Comparison of ENCODE assay signal across 9 cellular contexts in genomic region chr1:66397192-66397591, GRCh38.
DNase-seq lines count a peak whose midpoint lies in the region; ATAC-seq, FAIRE-seq and TF ChIP-seq lines count a peak whose summit lies in the region.
"Had no signal": no experiment of that assay in that cellular context is flagged by ENCODE, and none has a peak within 500 bp of the region (broad histone marks: within the 10 kb centered on the region; RNA-seq: fewer than 3 reads in every experiment).

No MANE protein-coding gene starts in this region.

- no TSS peak for BruUV-seq in HepG2 (replicated peaks; lab: Mats Ljungman, UMichigan)

- H3K4me3 ChIP-seq in Peyer's patch, result no peak overlapping the region
- no peak overlapping the region for H3K4me3 ChIP-seq in HepG2 (replicated peaks in 1 of 3; ENCODE audit: insufficient read depth in 1 of 3, low read depth in 2 of 3, low read length in 3 of 3)
- H3K4me3 ChIP-seq in mesendoderm (ENCODE audit: low read length), result no peak overlapping the region
- H3K4me3 ChIP-seq: upper lobe of left lung had no signal

- no peak overlapping the region for H2BK120ac ChIP-seq in mesendoderm (ENCODE audit: low read depth, low read length)

- H3K27ac ChIP-seq in Peyer's patch (peak overlapping the region in 1 of 4 donors; percentile 57), HepG2 (ENCODE audit: extremely low read length, insufficient read depth, low read length) (no peak overlapping the region), mesendoderm (ENCODE audit: low read depth, low read length) (no peak overlapping the region)

- no peak overlapping the region for H2AFZ ChIP-seq in HepG2 (ENCODE audit: low read length)

- 3% methylated on average over 1 of the region's 1 CpG for WGBS in HepG2 (ENCODE audit: low lambda C conversion rate)
- WGBS in mesendoderm (ENCODE audit: extremely low coverage, insufficient coverage, low lambda C conversion rate), result no CpG with 5 or more reads among the region's 1 CpG

- no peak overlapping the region for H3K9ac ChIP-seq in HepG2 (ENCODE audit: insufficient read depth, low read depth, low read length)
- H3K9ac ChIP-seq in mesendoderm (ENCODE audit: low read length), result no peak overlapping the region

- H2BK5ac ChIP-seq in mesendoderm (ENCODE audit: low read length), result no peak overlapping the region

- POLR2A ChIA-PET in HepG2 (lab: Yijun Ruan, JAX), result no interaction called here

- no peak overlapping the region for H3K23ac ChIP-seq in mesendoderm (ENCODE audit: low read length)

- H3K9me3 ChIP-seq in Peyer's patch (no peaks in the 10 kb centered on the region), HepG2 (ENCODE audit: low read length) (no peaks in the 10 kb centered on the region)
- H3K9me3 ChIP-seq: upper lobe of left lung had no signal

- TF ChIP-seq CTCF in Peyer's patch (IDR thresholded peaks at IDR 0.05) (no peak), HepG2 (CRISPR knock-in tag; IDR thresholded peaks at IDR 0.05) (no peak)

- H4K8ac ChIP-seq in mesendoderm (ENCODE audit: low read depth, low read length), result no peak overlapping the region

- no peaks in the 10 kb centered on the region for H3K27me3 ChIP-seq in Peyer's patch
- H3K27me3 ChIP-seq in HepG2 (ENCODE audit: control insufficient read depth in 1 of 2, insufficient read depth in 2 of 2, low read length in 2 of 2), result no peaks in the 10 kb centered on the region
- H3K27me3 ChIP-seq in mesendoderm (ENCODE audit: insufficient read depth, low read length, poor library complexity), result no peaks in the 10 kb centered on the region
- H3K27me3 ChIP-seq: upper lobe of left lung had no signal

- ATAC-seq in GM19043 (IDR thresholded peaks at IDR 0.05; ENCODE audit: low read depth, unreplicated experiment) (peak; percentile 33), HG02623 (IDR thresholded peaks at IDR 0.05; ENCODE audit: unreplicated experiment) (peak; percentile 29), HG03520 (IDR thresholded peaks at IDR 0.05; ENCODE audit: unreplicated experiment) (peak; percentile 37), memory B cell (ENCODE audit: low read depth) (peak; percentile 70), HepG2 (no peak)

- CTCF ChIA-PET in HepG2 (lab: Yijun Ruan, JAX; ENCODE audit: low intra/inter-chr PET ratio, low total read pairs), result no interaction called here

- H2BK15ac ChIP-seq in mesendoderm (replicated peaks; ENCODE audit: low read depth), result no peak overlapping the region

- H3K18ac ChIP-seq in mesendoderm (ENCODE audit: low read length), result no peak overlapping the region

- TF ChIP-seq EP300 in HepG2 (IDR thresholded peaks at IDR 0.05; ENCODE audit: low read depth in 2 of 2, low read length in 2 of 2) (no peak), HepG2 (CRISPR knock-in tag; IDR thresholded peaks at IDR 0.05; ENCODE audit: borderline replicate concordance) (no peak)

- H3K4ac ChIP-seq in mesendoderm (ENCODE audit: low read depth, low read length), result no peak overlapping the region

- H3K79me2 ChIP-seq in HepG2 (ENCODE audit: insufficient read depth, low read length), result no peaks in the 10 kb centered on the region
- no peaks in the 10 kb centered on the region for H3K79me2 ChIP-seq in mesendoderm (ENCODE audit: control insufficient read depth, insufficient read depth, low read length)

- TF ChIP-seq POLR2A in Peyer's patch (IDR thresholded peaks at IDR 0.05) (no peak), HepG2 (IDR thresholded peaks at IDR 0.05; ENCODE audit: insufficient read depth in 1 of 2, low read depth in 2 of 2, low read length in 2 of 2) (no peak)

- no peaks in the 10 kb centered on the region for H4K20me1 ChIP-seq in HepG2 (ENCODE audit: insufficient read depth, low read length)

- DNase-seq in memory B cell (ENCODE audit: low spot score in 2 of 2), result peak in 1 of 2 donors; percentile 31
- DNase-seq in Peyer's patch, result no peak
- DNase-seq in SK-N-DZ (ENCODE audit: low spot score), result no peak
- no peak for DNase-seq in HepG2 (ENCODE audit: low spot score)
- no peak for DNase-seq in mesendoderm
- DNase-seq: upper lobe of left lung had no signal

- H3K4me2 ChIP-seq in HepG2 (ENCODE audit: low read depth, low read length) (no peak overlapping the region), mesendoderm (ENCODE audit: low read length) (no peak overlapping the region)

- in situ Hi-C loops in HepG2 (cut with HindIII; ENCODE audit: extremely low pct_ligation_motif_present, low pct_unique_long_range_greater_than_20kb), result no loop called here

- H3K79me1 ChIP-seq in mesendoderm (ENCODE audit: low read length), result no peaks in the 10 kb centered on the region

- no peak overlapping the region for H3K4me3 Mint-ChIP-seq in memory B cell

- H3K4me1 Mint-ChIP-seq in memory B cell, result peaks cover 60% of the 10 kb centered on the region

- H3K56ac ChIP-seq in mesendoderm (ENCODE audit: low read length), result no peak overlapping the region

- intact Hi-C loops in HepG2 (cut with micrococcal nuclease; ENCODE audit: unreplicated experiment), result no loop called here

- no peak for FAIRE-seq in HepG2 (lab: Jason Lieb, UNC)

- no peaks in the 10 kb centered on the region for H3K27me3 Mint-ChIP-seq in memory B cell

- no peak for TF ChIP-seq RAD21 in HepG2 (CRISPR knock-in tag; IDR thresholded peaks at IDR 0.05)

- H3K27ac Mint-ChIP-seq in memory B cell, result peak overlapping the region; percentile 0

- H2AK5ac ChIP-seq in mesendoderm (ENCODE audit: low read length), result no peak overlapping the region

- peaks cover 0 to 16% (median 2%) of the 10 kb centered on the region in 4 donors for H3K4me1 ChIP-seq in Peyer's patch
- H3K4me1 ChIP-seq in HepG2 (ENCODE audit: insufficient read depth, low read length), result no peaks in the 10 kb centered on the region
- H3K4me1 ChIP-seq in mesendoderm (ENCODE audit: control insufficient read depth, low read depth, low read length), result no peaks in the 10 kb centered on the region

- peaks cover 1% of the 10 kb centered on the region for H3K9me3 Mint-ChIP-seq in memory B cell

- no peaks in the 10 kb centered on the region for H3K36me3 Mint-ChIP-seq in memory B cell

- H3K36me3 ChIP-seq in Peyer's patch, result no peaks in the 10 kb centered on the region
- H3K36me3 ChIP-seq in HepG2 (replicated peaks in 1 of 2; ENCODE audit: control insufficient read depth in 1 of 2, insufficient read depth in 2 of 2, low read length in 2 of 2), result no peaks in the 10 kb centered on the region
- no peaks in the 10 kb centered on the region for H3K36me3 ChIP-seq in mesendoderm (ENCODE audit: control insufficient read depth, insufficient read depth, low read length)
- H3K36me3 ChIP-seq: upper lobe of left lung had no signal

- H4K5ac ChIP-seq in mesendoderm (ENCODE audit: low read length), result no peak overlapping the region

TF ChIP-seq in HepG2, 621 proteins besides CTCF, POLR2A, EP300 and RAD21 (continues in another document):
- no peak for TF ChIP-seq SKI (IDR thresholded peaks at IDR 0.05; ENCODE audit: partially characterized antibody)
- no peak for TF ChIP-seq NR2C2 (CRISPR knock-in tag; IDR thresholded peaks at IDR 0.05; ENCODE audit: borderline replicate concordance)
- no peak for TF ChIP-seq ZNF816 (CRISPR knock-in tag; IDR thresholded peaks at IDR 0.05; ENCODE audit: borderline replicate concordance)
- no peak for TF ChIP-seq ELK4 (CRISPR knock-in tag; IDR thresholded peaks at IDR 0.05; ENCODE audit: borderline replicate concordance)
